1 cellular context compared by ENCODE assay signal in genomic region chr17:50953831-50954601, GRCh38.
TF ChIP-seq lines count a peak whose summit lies in the region.

No MANE protein-coding gene starts in this region.

TF ChIP-seq in A549, 52 proteins besides CTCF, POLR2A, EP300 and RAD21 (continued from another document):
- TF ChIP-seq RARB (CRISPR knock-in tag; IDR thresholded peaks at IDR 0.05) = no peak
- no peak for TF ChIP-seq CBX2 (IDR thresholded peaks at IDR 0.05; ENCODE audit: borderline replicate concordance, low read depth)
- no peak for TF ChIP-seq MAZ (IDR thresholded peaks at IDR 0.05; ENCODE audit: borderline replicate concordance, low read depth, low read length)
- no peak for TF ChIP-seq CBX8 (IDR thresholded peaks at IDR 0.05)
